1 cellular context compared by ENCODE assay signal in genomic region chr22:38728899-38729796, GRCh38.
TF ChIP-seq lines count a peak whose summit lies in the region.

No MANE protein-coding gene starts in this region.

TF ChIP-seq in K562, 482 proteins besides CTCF, POLR2A, EP300 and RAD21:
- TF ChIP-seq, protein P1, sequence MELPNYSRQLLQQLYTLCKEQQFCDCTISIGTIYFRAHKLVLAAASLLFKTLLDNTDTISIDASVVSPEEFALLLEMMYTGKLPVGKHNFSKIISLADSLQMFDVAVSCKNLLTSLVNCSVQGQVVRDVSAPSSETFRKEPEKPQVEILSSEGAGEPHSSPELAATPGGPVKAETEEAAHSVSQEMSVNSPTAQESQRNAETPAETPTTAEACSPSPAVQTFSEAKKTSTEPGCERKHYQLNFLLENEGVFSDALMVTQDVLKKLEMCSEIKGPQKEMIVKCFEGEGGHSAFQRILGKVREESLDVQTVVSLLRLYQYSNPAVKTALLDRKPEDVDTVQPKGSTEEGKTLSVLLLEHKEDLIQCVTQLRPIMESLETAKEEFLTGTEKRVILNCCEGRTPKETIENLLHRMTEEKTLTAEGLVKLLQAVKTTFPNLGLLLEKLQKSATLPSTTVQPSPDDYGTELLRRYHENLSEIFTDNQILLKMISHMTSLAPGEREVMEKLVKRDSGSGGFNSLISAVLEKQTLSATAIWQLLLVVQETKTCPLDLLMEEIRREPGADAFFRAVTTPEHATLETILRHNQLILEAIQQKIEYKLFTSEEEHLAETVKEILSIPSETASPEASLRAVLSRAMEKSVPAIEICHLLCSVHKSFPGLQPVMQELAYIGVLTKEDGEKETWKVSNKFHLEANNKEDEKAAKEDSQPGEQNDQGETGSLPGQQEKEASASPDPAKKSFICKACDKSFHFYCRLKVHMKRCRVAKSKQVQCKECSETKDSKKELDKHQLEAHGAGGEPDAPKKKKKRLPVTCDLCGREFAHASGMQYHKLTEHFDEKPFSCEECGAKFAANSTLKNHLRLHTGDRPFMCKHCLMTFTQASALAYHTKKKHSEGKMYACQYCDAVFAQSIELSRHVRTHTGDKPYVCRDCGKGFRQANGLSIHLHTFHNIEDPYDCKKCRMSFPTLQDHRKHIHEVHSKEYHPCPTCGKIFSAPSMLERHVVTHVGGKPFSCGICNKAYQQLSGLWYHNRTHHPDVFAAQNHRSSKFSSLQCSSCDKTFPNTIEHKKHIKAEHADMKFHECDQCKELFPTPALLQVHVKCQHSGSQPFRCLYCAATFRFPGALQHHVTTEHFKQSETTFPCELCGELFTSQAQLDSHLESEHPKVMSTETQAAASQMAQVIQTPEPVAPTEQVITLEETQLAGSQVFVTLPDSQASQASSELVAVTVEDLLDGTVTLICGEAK (IDR thresholded peaks at IDR 0.05) = no peak
- TF ChIP-seq, protein P1 (CRISPR knock-in tag; IDR thresholded peaks at IDR 0.05) = no peak
- no peak for TF ChIP-seq ZNF324 (CRISPR knock-in tag; IDR thresholded peaks at IDR 0.05)
- no peak for TF ChIP-seq JUN (IDR thresholded peaks at IDR 0.05; ENCODE audit: borderline replicate concordance, low read depth, low read length)
- TF ChIP-seq JUN (CRISPR knock-in tag; IDR thresholded peaks at IDR 0.05; ENCODE audit: borderline replicate concordance) = no peak
- TF ChIP-seq TCF3 (CRISPR knock-in tag; IDR thresholded peaks at IDR 0.05) = no peak
- TF ChIP-seq FOXP1 (CRISPR knock-in tag; IDR thresholded peaks at IDR 0.05) = no peak
- TF ChIP-seq POLR2G (IDR thresholded peaks at IDR 0.05; ENCODE audit: low read depth, low read length) = 0 out of 2 replicates have a peak, but pooled peaks have one; percentile 44
- no peak for TF ChIP-seq ZNF133 (CRISPR knock-in tag; IDR thresholded peaks at IDR 0.05)
